In the genomic region with DNA sequence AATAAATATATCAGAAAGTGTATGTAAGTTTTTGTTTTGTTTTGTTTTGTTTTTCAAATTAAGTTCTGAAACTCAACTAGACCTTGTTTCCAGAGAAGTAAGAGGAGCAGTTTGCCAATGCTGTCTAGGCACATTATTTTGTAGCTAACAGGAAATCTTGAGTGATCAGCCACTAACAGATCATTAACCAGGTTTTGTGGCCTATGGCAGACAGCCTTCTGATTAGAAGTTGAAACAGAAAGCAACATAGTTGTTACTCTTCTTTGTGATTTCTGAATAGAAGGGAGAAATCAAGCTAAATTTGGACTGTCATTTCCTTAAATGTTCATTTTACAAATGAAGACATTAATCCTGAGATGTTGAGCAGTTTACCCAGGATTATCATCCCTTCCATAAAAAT, we compare ENCODE assay signal across 10 cellular contexts.
DNase-seq lines count a peak whose midpoint lies in the region; ATAC-seq and TF ChIP-seq lines count a peak whose summit lies in the region.
"Had no signal": no experiment of that assay in that cellular context is flagged by ENCODE, and none has a peak within 500 bp of the region (broad histone marks: within the 10 kb centered on the region; RNA-seq: fewer than 3 reads in every experiment).

No MANE protein-coding gene starts in this region.

- H3K9me3 ChIP-seq in heart right ventricle, result no peaks in the 10 kb centered on the region

- TF ChIP-seq CTCF in heart right ventricle (IDR thresholded peaks at IDR 0.05), result no peak

- DNase-seq in substantia nigra (lab: John Stamatoyannopoulos, UW), result no peak
- DNase-seq in NK-92 treated with Interleukin-12 subunit alpha and Interleukin-12 subunit beta, amount 100 ng/mL, for 24 hours (lab: John Stamatoyannopoulos, UW), result no peak
- no peak for DNase-seq in heart right ventricle
- DNase-seq in NOMO-1 treated with DMSO at 0.1 percent for 48 hours (lab: John Stamatoyannopoulos, UW; ENCODE audit: unreplicated experiment), result no peak
- DNase-seq: DMS79 treated with DMSO at 0.1 percent for 48 hours, islet precursor cell, posterior cingulate gyrus had no signal

- H3K4me3 ChIP-seq in heart right ventricle, result no peak overlapping the region

- peak; percentile 53 for ATAC-seq in GM19328 (IDR thresholded peaks at IDR 0.05; ENCODE audit: unreplicated experiment)
- peak; percentile 99 for ATAC-seq in HG02763 (IDR thresholded peaks at IDR 0.05; ENCODE audit: unreplicated experiment)
- ATAC-seq in HG03558 (IDR thresholded peaks at IDR 0.05; ENCODE audit: extremely low read depth, unreplicated experiment), result peak; percentile 97
- ATAC-seq in heart right ventricle, result no peak

- H3K27me3 ChIP-seq in heart right ventricle, result no peaks in the 10 kb centered on the region

- H3K4me1 ChIP-seq in heart right ventricle, result peaks cover 0 to 37% (median 13%) of the 10 kb centered on the region in 9 donors

- no peaks in the 10 kb centered on the region for H3K36me3 ChIP-seq in heart right ventricle

- intact Hi-C loops in heart right ventricle (cut with DNase I), result no loop called here

- H3K27ac ChIP-seq in substantia nigra (ENCODE audit: low read depth, low read length, poor library complexity, severe bottlenecking) (peak overlapping the region; percentile 36), heart right ventricle (no peak overlapping the region)

Comparison
In these comparisons a context has a peak if more than half of its experiments do, and no peak if none do; other contexts are left out.
1. ATAC-seq: peak in GM19328 (single experiment), HG02763 (single experiment) and HG03558 (single experiment); none in heart right ventricle (0 of 8).